Comparison of ENCODE assay signal across 8 cellular contexts in the genomic region with DNA sequence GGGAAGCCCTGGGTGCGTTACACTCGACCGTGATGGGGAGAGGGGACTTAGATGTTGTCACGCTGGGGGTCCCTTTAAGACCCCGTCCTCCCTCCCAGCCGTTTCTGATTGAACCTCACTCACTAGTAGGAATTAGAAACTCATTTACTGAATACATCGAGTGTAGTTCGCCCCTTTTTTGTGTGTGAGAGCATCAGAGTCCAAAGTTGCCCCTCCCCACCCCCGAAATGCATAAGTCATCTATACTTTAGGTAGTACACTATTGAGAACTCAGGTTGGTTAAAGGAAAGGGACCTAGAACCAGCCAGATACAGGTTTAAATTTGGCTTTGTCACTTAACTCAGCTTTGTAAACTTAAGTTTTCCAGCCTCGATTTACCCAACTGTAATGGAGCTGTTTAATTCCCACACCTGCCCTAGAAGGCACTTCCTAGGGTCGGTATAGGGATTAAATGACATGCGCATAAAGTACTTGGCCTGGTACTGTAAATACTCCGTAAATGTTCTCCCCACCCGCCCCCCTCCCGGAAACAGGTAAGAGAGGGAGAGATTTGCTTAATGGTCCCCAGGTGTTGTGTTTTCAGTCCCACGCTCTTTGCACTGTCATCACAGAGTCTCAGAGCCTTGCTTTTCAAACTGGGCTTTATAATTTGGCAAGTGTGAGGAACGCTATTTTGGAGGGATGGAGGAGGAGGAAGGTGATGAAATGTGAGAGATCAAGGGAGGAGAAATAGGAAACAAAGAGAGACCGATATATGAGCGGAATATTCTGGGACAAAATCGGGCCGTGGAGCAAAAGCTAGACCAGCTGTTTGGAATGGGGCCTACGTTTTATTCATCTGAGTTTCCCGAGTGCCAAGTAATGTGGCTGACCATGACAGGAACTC. TPM values are rescaled to one million over a fixed set of nuclear protein-coding genes. Genes with fewer than 3 reads are reported as not detected.
A peak's percentile ranks its signal among the peaks of the same experiment; 100 is the strongest.
DNase-seq lines count a peak whose midpoint lies in the region; ATAC-seq and TF ChIP-seq lines count a peak whose summit lies in the region.

No MANE protein-coding gene starts in this region.

- peaks cover 12 to 38% of the 10 kb centered on the region in 2 donors for H3K36me3 Mint-ChIP-seq in CD4-positive, alpha-beta memory T cell
- peaks cover 2% of the 10 kb centered on the region for H3K36me3 Mint-ChIP-seq in activated naive CD8-positive, alpha-beta T cell

- CTCF ChIA-PET in CD4-positive, alpha-beta memory T cell (lab: Charles Lee; ENCODE audit: partially characterized antibody), result interaction anchor here (0.8 to 4.6 kb wide), 38 partner anchors 8 to 1289 kb away, joined by 3 to 119 read pairs (median 6); partner anchors contain the start of genes PEBP1 and WSB2

- intact Hi-C loops in CD4-positive, alpha-beta memory T cell (cut with micrococcal nuclease), result loop anchor here (1.0 to 10.0 kb wide), 7 partner anchors 361 to 1740 kb away; partner anchors contain the start of genes FBXO21, RAB35, RFC5 and RNFT2

- H3K27ac ChIP-seq in CD4-positive, alpha-beta memory T cell (ENCODE audit: low read depth, low read length), result peak overlapping the region; percentile 86
- H3K27ac ChIP-seq in substantia nigra (ENCODE audit: low read depth, low read length, poor library complexity, severe bottlenecking), result peak overlapping the region; percentile 99

- TF ChIP-seq EP300 in Ishikawa (IDR thresholded peaks at IDR 0.05; ENCODE audit: borderline replicate concordance), result no peak

- POLR2A ChIA-PET in CD4-positive, alpha-beta memory T cell (lab: Charles Lee; ENCODE audit: partially characterized antibody), result interaction anchor here (1.1 to 3.6 kb wide), 11 partner anchors 12 to 361 kb away, joined by 3 to 61 read pairs (median 6); partner anchors contain the start of genes PEBP1, RFC5 and WSB2

- H3K9me3 Mint-ChIP-seq in CD4-positive, alpha-beta memory T cell, result peaks cover 0 to 4% (median 0%) of the 10 kb centered on the region in 8 donors
- H3K9me3 Mint-ChIP-seq in activated naive CD8-positive, alpha-beta T cell (ENCODE audit: low read depth), result no peaks in the 10 kb centered on the region

- no peaks in the 10 kb centered on the region for H3K27me3 Mint-ChIP-seq in CD4-positive, alpha-beta memory T cell
- H3K27me3 Mint-ChIP-seq in activated naive CD8-positive, alpha-beta T cell, result no peaks in the 10 kb centered on the region

- no peaks in the 10 kb centered on the region for H3K27me3 ChIP-seq in CD4-positive, alpha-beta memory T cell (ENCODE audit: insufficient read depth, low read length)

- peak overlapping the region; percentile 61 to 66 for H3K4me3 ChIP-seq in CD4-positive, alpha-beta memory T cell (ENCODE audit: low read length in 2 of 2)

- ATAC-seq in HG02759 (IDR thresholded peaks at IDR 0.05; ENCODE audit: unreplicated experiment), result no peak

- H3K4me1 ChIP-seq in CD4-positive, alpha-beta memory T cell (ENCODE audit: insufficient read depth, low read length), result peaks cover 36% of the 10 kb centered on the region

- H3K4me3 Mint-ChIP-seq in CD4-positive, alpha-beta memory T cell, result peak overlapping the region; percentile 82 to 98 (median 96)
- peak overlapping the region; percentile 95 for H3K4me3 Mint-ChIP-seq in activated naive CD8-positive, alpha-beta T cell

- H3K36me3 ChIP-seq in CD4-positive, alpha-beta memory T cell (ENCODE audit: insufficient read depth, low read length), result peaks cover 17% of the 10 kb centered on the region

- peak overlapping the region; percentile 76 to 100 (median 98) for H3K27ac Mint-ChIP-seq in CD4-positive, alpha-beta memory T cell
- peak overlapping the region; percentile 96 for H3K27ac Mint-ChIP-seq in activated naive CD8-positive, alpha-beta T cell

- DNase-seq in CD4-positive, alpha-beta memory T cell, result peak in 2 of 5 donors; percentile 12 to 17
- peak; percentile 18 for DNase-seq in iPS-NIHi11 (ENCODE audit: low spot score)
- DNase-seq in substantia nigra (lab: John Stamatoyannopoulos, UW), result peak in 2 of 49 donors; percentile 44
- no peak for DNase-seq in activated gamma-delta T cell (lab: John Stamatoyannopoulos, UW)
- no peak for DNase-seq in CD1c-positive myeloid dendritic cell (ENCODE audit: extremely low spot score)

- peaks cover 22 to 46% (median 34%) of the 10 kb centered on the region in 4 donors for H3K4me1 Mint-ChIP-seq in CD4-positive, alpha-beta memory T cell
- peaks cover 38% of the 10 kb centered on the region for H3K4me1 Mint-ChIP-seq in activated naive CD8-positive, alpha-beta T cell (ENCODE audit: low read depth)

- TF ChIP-seq RAD21 in Ishikawa (IDR thresholded peaks at IDR 0.05; ENCODE audit: low read depth), result no peak

- H3K9me3 ChIP-seq in CD4-positive, alpha-beta memory T cell (ENCODE audit: control insufficient read depth in 1 of 2, low read length in 2 of 2), result no peaks in the 10 kb centered on the region

TF ChIP-seq in Ishikawa, 13 proteins besides CTCF, POLR2A, EP300 and RAD21:
- TF ChIP-seq EGR1 (IDR thresholded peaks at IDR 0.05) (no peak), ZBTB7A (IDR thresholded peaks at IDR 0.05; ENCODE audit: low read depth) (peak; percentile 86)

RNA-seq across cellular contexts. Expression of gene SUDS3, which starts 0.9 kb away (rescaled TPM):
- total RNA-seq in CD4-positive, alpha-beta memory T cell, result 10 to 100 TPM; 34.8 to 35.0 TPM
- polyA plus RNA-seq in CD4-positive, alpha-beta memory T cell, result 10 to 100 TPM; 14.4 to 22.7 TPM

RNA-seq across cellular contexts. Expression of gene TAOK3, which starts 4.5 kb away (rescaled TPM):
- 10 to 100 TPM; 74.8 to 76.0 TPM for total RNA-seq in CD4-positive, alpha-beta memory T cell
- polyA plus RNA-seq in CD4-positive, alpha-beta memory T cell, result 100 to 1,000 TPM in 1 of 2 donors, 10 to 100 TPM in 1; 47.9 to 141 TPM
